Comparison of ENCODE assay signal across 8 cellular contexts in genomic region chr22:47090591-47091240, GRCh38.
DNase-seq lines count a peak whose midpoint lies in the region; ATAC-seq and TF ChIP-seq lines count a peak whose summit lies in the region.

No MANE protein-coding gene starts in this region.

- peaks cover 31% of the 10 kb centered on the region for H3K4me1 Mint-ChIP-seq in activated naive CD8-positive, alpha-beta T cell (ENCODE audit: low read depth)

- no peak overlapping the region for H3K27ac ChIP-seq in suprapubic skin

- TF ChIP-seq CTCF in suprapubic skin (IDR thresholded peaks at IDR 0.05) = no peak

- H3K4me1 ChIP-seq in iPS-15b (ENCODE audit: control insufficient read depth, insufficient read depth, low read length) = peaks cover 9% of the 10 kb centered on the region
- peaks cover 20% of the 10 kb centered on the region for H3K4me1 ChIP-seq in suprapubic skin

- ATAC-seq in GM21381 (IDR thresholded peaks at IDR 0.05; ENCODE audit: unreplicated experiment) (no peak), HG03097 (IDR thresholded peaks at IDR 0.05; ENCODE audit: low FRiP score, unreplicated experiment) (no peak)

- WGBS in suprapubic skin = 9% methylated on average over 29 of the region's 29 CpGs

- no peak for TF ChIP-seq EP300 in suprapubic skin (IDR thresholded peaks at IDR 0.05)

- no peaks in the 10 kb centered on the region for H3K36me3 ChIP-seq in iPS-15b (ENCODE audit: control insufficient read depth, insufficient read depth, low read length)
- no peaks in the 10 kb centered on the region for H3K36me3 ChIP-seq in suprapubic skin

- H3K27me3 Mint-ChIP-seq in activated naive CD8-positive, alpha-beta T cell = no peaks in the 10 kb centered on the region

- H3K9me3 Mint-ChIP-seq in activated naive CD8-positive, alpha-beta T cell (ENCODE audit: low read depth) = no peaks in the 10 kb centered on the region

- H3K4me3 ChIP-seq in iPS-15b (ENCODE audit: low read depth, low read length) = peak overlapping the region; percentile 43
- H3K4me3 ChIP-seq in suprapubic skin = peak overlapping the region; percentile 37

- H3K9me3 ChIP-seq in iPS-15b (ENCODE audit: control insufficient read depth, insufficient read depth, low read length) (no peaks in the 10 kb centered on the region), suprapubic skin (peaks cover 5% of the 10 kb centered on the region)

- H3K27me3 ChIP-seq in iPS-15b (ENCODE audit: control insufficient read depth, insufficient read depth, low read length) (no peaks in the 10 kb centered on the region), suprapubic skin (no peaks in the 10 kb centered on the region)

- no peak overlapping the region for H3K9ac ChIP-seq in iPS-15b (ENCODE audit: low read depth, low read length)

- H3K4me3 Mint-ChIP-seq in activated naive CD8-positive, alpha-beta T cell = peak overlapping the region; percentile 77

- peak overlapping the region; percentile 7 for H3K27ac Mint-ChIP-seq in activated naive CD8-positive, alpha-beta T cell

- H3K36me3 Mint-ChIP-seq in activated naive CD8-positive, alpha-beta T cell = peaks cover 8% of the 10 kb centered on the region

- peak; percentile 4 for DNase-seq in activated T-cell treated with anti-CD3 and anti-CD28 coated beads for 1 hour (ENCODE audit: low read depth)
- no peak for DNase-seq in activated T-cell treated with anti-CD3 and anti-CD28 coated beads for 4 hours
- peak in 1 of 2 donors; percentile 77 for DNase-seq in suprapubic skin (ENCODE audit: low spot score in 2 of 2)
- no peak for DNase-seq in NCI-H1930 (lab: John Stamatoyannopoulos, UW)

- TF ChIP-seq POLR2A in suprapubic skin (IDR thresholded peaks at IDR 0.05) = no peak
